In the genomic region with DNA sequence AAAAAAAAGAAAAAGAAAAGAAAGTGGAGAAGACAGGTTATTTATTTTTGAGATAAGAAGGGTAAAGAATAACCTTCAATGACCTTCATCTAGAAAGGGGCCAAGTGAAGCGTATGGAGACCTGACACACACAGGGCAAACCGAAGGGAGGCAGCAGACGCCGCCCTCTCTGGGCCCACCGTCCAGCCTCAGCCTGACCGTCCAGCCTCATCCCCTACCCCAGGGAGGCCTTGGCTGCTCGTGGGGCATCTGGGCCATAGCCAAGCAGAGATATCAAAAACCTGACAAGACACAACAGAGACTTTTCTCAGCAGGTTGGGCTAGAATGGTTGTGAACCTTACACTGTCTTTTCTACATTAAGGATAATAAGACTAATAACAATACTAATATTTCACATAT, we compare ENCODE assay signal across 1 cellular context.
TF ChIP-seq lines count a peak whose summit lies in the region.

No MANE protein-coding gene starts in this region.

TF ChIP-seq in HepG2, 621 proteins besides CTCF, POLR2A, EP300 and RAD21 (continued from another document):
- TF ChIP-seq CAMTA2 (CRISPR knock-in tag; IDR thresholded peaks at IDR 0.05; ENCODE audit: borderline replicate concordance) (no peak), MAF1 (CRISPR knock-in tag; IDR thresholded peaks at IDR 0.05; ENCODE audit: borderline replicate concordance) (no peak), SIX4 (CRISPR knock-in tag; IDR thresholded peaks at IDR 0.05) (no peak), NR3C1 (CRISPR knock-in tag; IDR thresholded peaks at IDR 0.05) (no peak), PBX2 (CRISPR knock-in tag; IDR thresholded peaks at IDR 0.05) (no peak), KDM3A (CRISPR knock-in tag; IDR thresholded peaks at IDR 0.05; ENCODE audit: low read depth) (no peak), SRSF9 (IDR thresholded peaks at IDR 0.05; ENCODE audit: borderline replicate concordance, insufficient read depth, low read depth, low read length, poor library complexity, severe bottlenecking) (no peak), ZBTB20 (CRISPR knock-in tag; IDR thresholded peaks at IDR 0.05; ENCODE audit: borderline replicate concordance, low read depth) (no peak)
- TF ChIP-seq, protein P1, sequence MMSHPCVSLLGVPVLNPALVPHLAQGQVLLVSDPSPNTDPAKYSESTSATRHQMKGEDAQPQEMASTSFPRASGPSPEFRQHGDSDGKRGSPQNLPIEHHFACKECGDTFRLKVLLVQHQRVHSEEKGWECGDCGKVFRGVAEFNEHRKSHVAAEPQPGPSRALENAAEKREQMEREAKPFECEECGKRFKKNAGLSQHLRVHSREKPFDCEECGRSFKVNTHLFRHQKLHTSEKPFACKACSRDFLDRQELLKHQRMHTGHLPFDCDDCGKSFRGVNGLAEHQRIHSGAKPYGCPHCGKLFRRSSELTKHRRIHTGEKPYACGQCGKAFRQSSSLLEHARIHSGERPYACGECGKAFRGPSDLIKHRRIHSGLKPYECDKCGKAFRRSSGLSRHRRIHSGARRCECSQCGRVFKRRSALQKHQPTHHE (CRISPR knock-in tag; IDR thresholded peaks at IDR 0.05; ENCODE audit: borderline replicate concordance), result no peak
